8 cellular contexts compared by ENCODE assay signal in genomic region chr1:220271706-220272046, GRCh38. TPM values are rescaled to one million over a fixed set of nuclear protein-coding genes. Genes with fewer than 3 reads are reported as not detected.
DNase-seq lines count a peak whose midpoint lies in the region; ATAC-seq and TF ChIP-seq lines count a peak whose summit lies in the region.

No MANE protein-coding gene starts in this region.

- H3K4me3 ChIP-seq in right atrium auricular region (peak overlapping the region; percentile 76 to 93), smooth muscle cell (peak overlapping the region; percentile 90)

- H3K36me3 ChIP-seq in right atrium auricular region: peaks cover 5% of the 10 kb centered on the region
- peaks cover 8% of the 10 kb centered on the region for H3K36me3 ChIP-seq in smooth muscle cell (ENCODE audit: low read depth)

- no peaks in the 10 kb centered on the region for H3K27me3 ChIP-seq in right atrium auricular region
- no peaks in the 10 kb centered on the region for H3K27me3 ChIP-seq in smooth muscle cell (ENCODE audit: low read depth)

- H3K4me1 ChIP-seq in right atrium auricular region (peaks cover 0 to 39% of the 10 kb centered on the region in 2 donors), smooth muscle cell (ENCODE audit: low read depth) (peaks cover 27% of the 10 kb centered on the region)

- H3F3A ChIP-seq in smooth muscle cell (ENCODE audit: low read depth): no peaks in the 10 kb centered on the region

- peak overlapping the region; percentile 97 for H3K9ac ChIP-seq in smooth muscle cell (ENCODE audit: low read depth)

- peaks cover 19% of the 10 kb centered on the region for H3K36me3 Mint-ChIP-seq in WTC11

- no peak overlapping the region for H3K27ac Mint-ChIP-seq in WTC11

- H3K4me1 Mint-ChIP-seq in WTC11: peaks cover 27% of the 10 kb centered on the region

- ATAC-seq in HG02852 (IDR thresholded peaks at IDR 0.05; ENCODE audit: unreplicated experiment) (peak; percentile 1), WTC11 (peak; percentile 29), HG03175 (IDR thresholded peaks at IDR 0.05; ENCODE audit: unreplicated experiment) (no peak)

- H3K27ac ChIP-seq in right atrium auricular region: peak overlapping the region; percentile 89 to 91
- H3K27ac ChIP-seq in smooth muscle cell (ENCODE audit: low read depth): peak overlapping the region; percentile 81

- H4K20me1 ChIP-seq in smooth muscle cell (ENCODE audit: low read depth): peaks cover 44% of the 10 kb centered on the region

- peak; percentile 60 for DNase-seq in ELF-1 (ENCODE audit: low read depth, low spot score)
- DNase-seq in WTC11 (ENCODE audit: low spot score): no peak
- DNase-seq in right atrium auricular region (ENCODE audit: low spot score): no peak
- no peak for DNase-seq in smooth muscle cell (lab: John Stamatoyannopoulos, UW; ENCODE audit: unreplicated experiment)
- DNase-seq in midbrain (lab: John Stamatoyannopoulos, UW): no peak
- DNase-seq in effector CD4-positive, alpha-beta T cell: no peak

- POLR2A ChIA-PET in WTC11 (lab: Charles Lee): interaction anchor here (0.8 to 1.6 kb wide), 5 partner anchors 16 to 505 kb away, joined by 3 to 4 read pairs (median 3); partner anchors contain the start of gene MTARC2

- CTCF ChIA-PET in WTC11 (lab: Charles Lee): interaction anchor here (1.0 to 2.5 kb wide), 6 partner anchors 9 to 461 kb away, joined by 3 to 15 read pairs (median 4); no protein-coding TSS in a partner anchor

- H3K4me3 Mint-ChIP-seq in WTC11: no peak overlapping the region

- H3K4me2 ChIP-seq in smooth muscle cell: peak overlapping the region; percentile 91

- H3K79me2 ChIP-seq in smooth muscle cell (ENCODE audit: low read depth): peaks cover 53% of the 10 kb centered on the region

- TF ChIP-seq CTCF in WTC11 (IDR thresholded peaks at IDR 0.05): no peak
- no peak for TF ChIP-seq CTCF in right atrium auricular region (IDR thresholded peaks at IDR 0.05)
- TF ChIP-seq CTCF in smooth muscle cell (IDR thresholded peaks at IDR 0.05; ENCODE audit: borderline replicate concordance, insufficient read depth, poor library complexity, severe bottlenecking): no peak

- H3K9me3 ChIP-seq in right atrium auricular region (no peaks in the 10 kb centered on the region), smooth muscle cell (replicated peaks; ENCODE audit: low read depth) (no peaks in the 10 kb centered on the region)

- WGBS in smooth muscle cell (ENCODE audit: low lambda C conversion rate): 3% methylated on average over 11 of the region's 12 CpGs

- H3K27me3 Mint-ChIP-seq in WTC11 (ENCODE audit: low read depth): no peaks in the 10 kb centered on the region

- peak overlapping the region; percentile 98 for H2AFZ ChIP-seq in smooth muscle cell (ENCODE audit: low read depth)

- H3K9me3 Mint-ChIP-seq in WTC11: no peaks in the 10 kb centered on the region

TF ChIP-seq in WTC11, 78 proteins besides CTCF, POLR2A, EP300 and RAD21 (continues in another document):
- TF ChIP-seq RELA (CRISPR knock-in tag; IDR thresholded peaks at IDR 0.05; ENCODE audit: borderline replicate concordance): no peak
- TF ChIP-seq ELF4 (CRISPR knock-in tag; IDR thresholded peaks at IDR 0.05; ENCODE audit: low read depth): no peak
- peak; percentile 10; the same call in 1 of the 2 replicates for TF ChIP-seq FOXP1 (CRISPR knock-in tag; IDR thresholded peaks at IDR 0.05; ENCODE audit: borderline replicate concordance)
- 0 out of 2 replicates have a peak, but pooled peaks have one; percentile 34 for TF ChIP-seq ZNF281 (CRISPR knock-in tag; IDR thresholded peaks at IDR 0.05)
- no peak for TF ChIP-seq FOXK1 (CRISPR knock-in tag; IDR thresholded peaks at IDR 0.05)
- TF ChIP-seq, protein P1, sequence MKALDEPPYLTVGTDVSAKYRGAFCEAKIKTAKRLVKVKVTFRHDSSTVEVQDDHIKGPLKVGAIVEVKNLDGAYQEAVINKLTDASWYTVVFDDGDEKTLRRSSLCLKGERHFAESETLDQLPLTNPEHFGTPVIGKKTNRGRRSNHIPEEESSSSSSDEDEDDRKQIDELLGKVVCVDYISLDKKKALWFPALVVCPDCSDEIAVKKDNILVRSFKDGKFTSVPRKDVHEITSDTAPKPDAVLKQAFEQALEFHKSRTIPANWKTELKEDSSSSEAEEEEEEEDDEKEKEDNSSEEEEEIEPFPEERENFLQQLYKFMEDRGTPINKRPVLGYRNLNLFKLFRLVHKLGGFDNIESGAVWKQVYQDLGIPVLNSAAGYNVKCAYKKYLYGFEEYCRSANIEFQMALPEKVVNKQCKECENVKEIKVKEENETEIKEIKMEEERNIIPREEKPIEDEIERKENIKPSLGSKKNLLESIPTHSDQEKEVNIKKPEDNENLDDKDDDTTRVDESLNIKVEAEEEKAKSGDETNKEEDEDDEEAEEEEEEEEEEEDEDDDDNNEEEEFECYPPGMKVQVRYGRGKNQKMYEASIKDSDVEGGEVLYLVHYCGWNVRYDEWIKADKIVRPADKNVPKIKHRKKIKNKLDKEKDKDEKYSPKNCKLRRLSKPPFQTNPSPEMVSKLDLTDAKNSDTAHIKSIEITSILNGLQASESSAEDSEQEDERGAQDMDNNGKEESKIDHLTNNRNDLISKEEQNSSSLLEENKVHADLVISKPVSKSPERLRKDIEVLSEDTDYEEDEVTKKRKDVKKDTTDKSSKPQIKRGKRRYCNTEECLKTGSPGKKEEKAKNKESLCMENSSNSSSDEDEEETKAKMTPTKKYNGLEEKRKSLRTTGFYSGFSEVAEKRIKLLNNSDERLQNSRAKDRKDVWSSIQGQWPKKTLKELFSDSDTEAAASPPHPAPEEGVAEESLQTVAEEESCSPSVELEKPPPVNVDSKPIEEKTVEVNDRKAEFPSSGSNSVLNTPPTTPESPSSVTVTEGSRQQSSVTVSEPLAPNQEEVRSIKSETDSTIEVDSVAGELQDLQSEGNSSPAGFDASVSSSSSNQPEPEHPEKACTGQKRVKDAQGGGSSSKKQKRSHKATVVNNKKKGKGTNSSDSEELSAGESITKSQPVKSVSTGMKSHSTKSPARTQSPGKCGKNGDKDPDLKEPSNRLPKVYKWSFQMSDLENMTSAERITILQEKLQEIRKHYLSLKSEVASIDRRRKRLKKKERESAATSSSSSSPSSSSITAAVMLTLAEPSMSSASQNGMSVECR (CRISPR knock-in tag; IDR thresholded peaks at IDR 0.05; ENCODE audit: borderline replicate concordance): no peak
- TF ChIP-seq ERG (CRISPR knock-in tag; IDR thresholded peaks at IDR 0.05): no peak
- 0 out of 2 replicates have a peak, but pooled peaks have one; percentile 16 for TF ChIP-seq ZNF512 (CRISPR knock-in tag; IDR thresholded peaks at IDR 0.05; ENCODE audit: borderline replicate concordance)
- no peak for TF ChIP-seq NR3C1 (CRISPR knock-in tag; conservative IDR thresholded peaks at IDR 0.05; ENCODE audit: low read depth)

RNA-seq across cellular contexts. Expression of gene RAB3GAP2, which starts 0.6 kb away (rescaled TPM):
- total RNA-seq in WTC11 (2021) (45.7 to 64.3 TPM (median 52.8 TPM) in 3 replicates), right atrium auricular region (10 to 100 TPM; 13.9 to 15.1 TPM), smooth muscle cell (33.0 and 37.5 TPM in 2 replicates)
- 12.9 TPM in 2 replicates for polyA plus RNA-seq in smooth muscle cell
